12 cellular contexts compared by ENCODE assay signal in genomic region chr19:42497492-42498226, GRCh38. TPM values are rescaled to one million over a fixed set of nuclear protein-coding genes. Genes with fewer than 3 reads are reported as not detected.
DNase-seq lines count a peak whose midpoint lies in the region; ATAC-seq and TF ChIP-seq lines count a peak whose summit lies in the region.
"Had no signal": no experiment of that assay in that cellular context is flagged by ENCODE, and none has a peak within 500 bp of the region (broad histone marks: within the 10 kb centered on the region; RNA-seq: fewer than 3 reads in every experiment).

No MANE protein-coding gene starts in this region.

- peaks cover 4% of the 10 kb centered on the region for H3K36me3 Mint-ChIP-seq in activated CD4-positive, alpha-beta T cell treated with anti-CD3 and anti-CD28 coated beads, Interleukin-2, amount 10 ng/mL, durations not matched to agents 7 days and 5 days (ENCODE audit: low read depth)

- POLR2A ChIA-PET in activated CD4-positive, alpha-beta T cell treated with anti-CD3 and anti-CD28 coated beads, Interleukin-2, amount 10 ng/mL, durations not matched to agents 7 days and 5 days (lab: Charles Lee): no interaction called here

- no peak for ATAC-seq in HG02840 (IDR thresholded peaks at IDR 0.05; ENCODE audit: low FRiP score, unreplicated experiment)

- CTCF ChIA-PET in activated CD4-positive, alpha-beta T cell treated with anti-CD3 and anti-CD28 coated beads, Interleukin-2, amount 10 ng/mL, durations not matched to agents 7 days and 5 days (lab: Charles Lee): interaction anchor here (0.8 to 1.4 kb wide), 3 partner anchors 9 to 58 kb away, joined by 3 read pairs; no protein-coding TSS in a partner anchor

- H3K27me3 ChIP-seq in brain microvascular endothelial cell (replicated peaks): no peaks in the 10 kb centered on the region
- H3K27me3 ChIP-seq: ovary had no signal

- no peaks in the 10 kb centered on the region for H3K27me3 Mint-ChIP-seq in activated CD4-positive, alpha-beta T cell treated with anti-CD3 and anti-CD28 coated beads, Interleukin-2, amount 10 ng/mL, durations not matched to agents 7 days and 5 days

- H3K4me3 ChIP-seq in brain microvascular endothelial cell (ENCODE audit: low read depth, low read length): no peak overlapping the region
- H3K4me3 ChIP-seq: ovary, thoracic aorta had no signal

- H3K27ac ChIP-seq in temporal lobe (ENCODE audit: low read depth, low read length) (peak overlapping the region; percentile 17), brain microvascular endothelial cell (no peak overlapping the region)
- H3K27ac ChIP-seq: epithelial cell of prostate, ovary, thoracic aorta had no signal

- peaks cover 40% of the 10 kb centered on the region for H3K4me1 Mint-ChIP-seq in activated CD4-positive, alpha-beta T cell treated with anti-CD3 and anti-CD28 coated beads, Interleukin-2, amount 10 ng/mL, durations not matched to agents 7 days and 5 days

- in situ Hi-C loops in brain microvascular endothelial cell (cut with HindIII; ENCODE audit: low pct_ligation_motif_present, low sequenced_read_pairs): no loop called here

- H3K4me3 Mint-ChIP-seq in activated CD4-positive, alpha-beta T cell treated with anti-CD3 and anti-CD28 coated beads, Interleukin-2, amount 10 ng/mL, durations not matched to agents 7 days and 5 days: no peak overlapping the region

- H3K27ac Mint-ChIP-seq in activated CD4-positive, alpha-beta T cell treated with anti-CD3 and anti-CD28 coated beads, Interleukin-2, amount 10 ng/mL, durations not matched to agents 7 days and 5 days: peak overlapping the region; percentile 75

- TF ChIP-seq CTCF in brain microvascular endothelial cell (IDR thresholded peaks at IDR 0.05; ENCODE audit: low read depth, low read length, missing control alignments): no peak

- no peak for DNase-seq in activated CD4-positive, alpha-beta T cell treated with anti-CD3 and anti-CD28 coated beads, Interleukin-2, amount 10 ng/mL, durations not matched to agents 7 days and 5 days
- DNase-seq in activated CD4-positive, alpha-beta T cell treated with anti-CD3 and anti-CD28 coated beads for 1 hour: no peak
- DNase-seq in HT-29 (ENCODE audit: low spot score) (peak; percentile 94), foreskin melanocyte (peak; percentile 86), NCI-H1417 treated with DMSO at 0.1 percent for 48 hours (lab: John Stamatoyannopoulos, UW) (no peak), brain microvascular endothelial cell (no peak)
- DNase-seq: NCI-H2029 treated with DMSO at 0.1 percent for 48 hours, ovary had no signal

- no peaks in the 10 kb centered on the region for H3K9me3 Mint-ChIP-seq in activated CD4-positive, alpha-beta T cell treated with anti-CD3 and anti-CD28 coated beads, Interleukin-2, amount 10 ng/mL, durations not matched to agents 7 days and 5 days

- H3K36me3 ChIP-seq in brain microvascular endothelial cell (replicated peaks): no peaks in the 10 kb centered on the region
- H3K36me3 ChIP-seq: ovary, thoracic aorta had no signal

RNA-seq across cellular contexts. Expression of gene CEACAM1, which starts 30.6 kb away (rescaled TPM):
- total RNA-seq in activated CD4-positive, alpha-beta T cell treated with anti-CD3 and anti-CD28 coated beads, Interleukin-2, amount 10 ng/mL, durations not matched to agents 7 days and 5 days: 10 to 100 TPM; 21.0 to 22.2 TPM
- 29.4 and 39.6 TPM in 2 replicates for total RNA-seq in HT-29 (2014; rRNA removed; shearing (Covaris generic))
- not detected for total RNA-seq in temporal lobe

RNA-seq across cellular contexts. Expression of gene CXCL17, which starts 54.9 kb away (rescaled TPM):
- not detected for total RNA-seq in activated CD4-positive, alpha-beta T cell treated with anti-CD3 and anti-CD28 coated beads, Interleukin-2, amount 10 ng/mL, durations not matched to agents 7 days and 5 days
- total RNA-seq in HT-29 (2014; rRNA removed; shearing (Covaris generic)): 0.61 TPM in 1 of 2 replicates, not detected in the other
- total RNA-seq in temporal lobe: not detected

Comparison
In these comparisons a context has a peak if more than half of its experiments do, and no peak if none do; other contexts are left out.
1. DNase-seq: peak in HT-29 (single experiment) and foreskin melanocyte (single experiment); none in activated CD4-positive, alpha-beta T cell treated with anti-CD3 and anti-CD28 coated beads, Interleukin-2, amount 10 ng/mL, durations not matched to agents 7 days and 5 days (single experiment), activated CD4-positive, alpha-beta T cell treated with anti-CD3 and anti-CD28 coated beads for 1 hour (single experiment), NCI-H1417 treated with DMSO at 0.1 percent for 48 hours (single experiment) and brain microvascular endothelial cell (single experiment).
2. RNA of gene CEACAM1, which starts 30.6 kb away (total RNA-seq): 29.4 to 39.6 TPM in HT-29 and 21.0 to 22.2 TPM in activated CD4-positive, alpha-beta T cell treated with anti-CD3 and anti-CD28 coated beads, Interleukin-2, amount 10 ng/mL, durations not matched to agents 7 days and 5 days; not detected in temporal lobe (single experiment); every median in the first group is over 10 times any median in the second.